22 cellular contexts compared by ENCODE assay signal in genomic region chr2:42498482-42498881, GRCh38. TPM values are rescaled to one million over a fixed set of nuclear protein-coding genes. Genes with fewer than 3 reads are reported as not detected.
"Had no signal": no experiment of that assay in that cellular context is flagged by ENCODE, and none has a peak within 500 bp of the region (broad histone marks: within the 10 kb centered on the region; RNA-seq: fewer than 3 reads in every experiment).

No MANE protein-coding gene starts in this region.

- H3K4me3 ChIP-seq: colonic mucosa, hepatocyte, mucosa of descending colon, sigmoid colon, stomach, thoracic aorta, transverse colon had no signal

- H3K9me3 ChIP-seq: colonic mucosa, mucosa of descending colon, sigmoid colon, thoracic aorta, transverse colon had no signal

- H3K4me3 Mint-ChIP-seq: naive thymus-derived CD8-positive, alpha-beta T cell; neural crest cell had no signal

- H3K36me3 ChIP-seq: colonic mucosa, sigmoid colon, stomach, thoracic aorta, transverse colon had no signal

- H3K27ac ChIP-seq: colonic mucosa, hepatocyte, sigmoid colon, stomach, thoracic aorta, transverse colon had no signal

- H3K9me3 Mint-ChIP-seq: naive thymus-derived CD8-positive, alpha-beta T cell; neural crest cell had no signal

- H3K79me2 ChIP-seq: hepatocyte had no signal

- DNase-seq: colonic mucosa; effector CD8-positive, alpha-beta T cell; foreskin melanocyte; head of caudate nucleus; kidney glomerular epithelial cell; mammary epithelial cell; mucosa of descending colon; naive thymus-derived CD8-positive, alpha-beta T cell; sigmoid colon; small intestine; stimulated activated CD4-positive, alpha-beta T cell treated with anti-CD3 and anti-CD28 coated beads, Interleukin-12 subunit alpha, Interleukin-12 subunit beta, amount 100 ng/mL, for 4 hours; stimulated activated naive CD4-positive, alpha-beta T cell; stomach; substantia nigra; transverse colon had no signal

- ATAC-seq: left lobe of liver; mucosa of descending colon; naive thymus-derived CD8-positive, alpha-beta T cell had no signal

- H3K4me1 ChIP-seq: colonic mucosa had no signal

- H3K4me2 ChIP-seq: hepatocyte had no signal

- H3K27me3 ChIP-seq: hepatocyte had no signal

- H3K36me3 Mint-ChIP-seq: naive thymus-derived CD8-positive, alpha-beta T cell had no signal

- FAIRE-seq: small intestine had no signal

- H2AFZ ChIP-seq: hepatocyte had no signal

RNA-seq across cellular contexts. Expression of gene KCNG3, which starts 4.7 kb away (rescaled TPM):
- total RNA-seq: dermis microvascular lymphatic vessel endothelial cell; left lobe of liver; naive thymus-derived CD8-positive, alpha-beta T cell; neural crest cell; osteocyte; ureter had no signal
- polyA plus RNA-seq: hepatocyte; mammary epithelial cell; naive thymus-derived CD8-positive, alpha-beta T cell; stomach had no signal
